Comparison of ENCODE assay signal across 1 cellular context in genomic region chr2:236052206-236052605, GRCh38.
TF ChIP-seq lines count a peak whose summit lies in the region.

No MANE protein-coding gene starts in this region.

TF ChIP-seq in H1, 55 proteins besides CTCF, POLR2A, EP300 and RAD21:
- TF ChIP-seq CREB1 (IDR thresholded peaks at IDR 0.05) (no peak), TAF7 (optimal IDR thresholded peaks at IDR 0.05; ENCODE audit: borderline replicate concordance, low read depth, low read length) (no peak), PHF8 (conservative IDR thresholded peaks at IDR 0.05; ENCODE audit: low read depth, low read length) (no peak)
TF ChIP-seq in H1: peak in this region for 0.
